In genomic region chr5:122723606-122724352, GRCh38 we compare ENCODE assay signal across 8 cellular contexts. TPM values are rescaled to one million over a fixed set of nuclear protein-coding genes. Genes with fewer than 3 reads are reported as not detected.
DNase-seq lines count a peak whose midpoint lies in the region; ATAC-seq and TF ChIP-seq lines count a peak whose summit lies in the region.

No MANE protein-coding gene starts in this region.

- peak; percentile 95 for ATAC-seq in HG03439 (IDR thresholded peaks at IDR 0.05; ENCODE audit: unreplicated experiment)
- no peak for ATAC-seq in naive thymus-derived CD4-positive, alpha-beta T cell

- H3K27ac Mint-ChIP-seq in naive thymus-derived CD4-positive, alpha-beta T cell: no peak overlapping the region

- no peak overlapping the region for H2AFZ ChIP-seq in fibroblast of lung (ENCODE audit: low read length)

- H3K4me2 ChIP-seq in fibroblast of lung (ENCODE audit: extremely low read depth, insufficient read depth, low read length): peak overlapping the region; percentile 32

- H3K27me3 ChIP-seq in fibroblast of lung (ENCODE audit: control insufficient read depth, insufficient read depth, low read length) (no peaks in the 10 kb centered on the region), uterus (no peaks in the 10 kb centered on the region)
- H3K27me3 ChIP-seq in naive thymus-derived CD4-positive, alpha-beta T cell (ENCODE audit: control insufficient read depth in 2 of 2, insufficient read depth in 2 of 2, low read length in 2 of 2): no peaks in the 10 kb centered on the region

- intact Hi-C loops in uterus (cut with DNase I; ENCODE audit: low total_unique reads): no loop called here
- intact Hi-C loops in naive thymus-derived CD4-positive, alpha-beta T cell (cut with micrococcal nuclease): no loop called here

- H3K9me3 ChIP-seq in fibroblast of lung (ENCODE audit: control insufficient read depth, insufficient read depth, low read depth, low read length): no peaks in the 10 kb centered on the region
- no peaks in the 10 kb centered on the region for H3K9me3 ChIP-seq in uterus
- H3K9me3 ChIP-seq in naive thymus-derived CD4-positive, alpha-beta T cell (ENCODE audit: control insufficient read depth in 2 of 3, low read length in 3 of 3): no peaks in the 10 kb centered on the region

- H3K9me3 Mint-ChIP-seq in naive thymus-derived CD4-positive, alpha-beta T cell: peaks cover 0 to 2% (median 0%) of the 10 kb centered on the region in 11 donors

- H3K27ac ChIP-seq in fibroblast of lung (ENCODE audit: insufficient read depth, low read length) (no peak overlapping the region), uterus (no peak overlapping the region)
- no peak overlapping the region for H3K27ac ChIP-seq in naive thymus-derived CD4-positive, alpha-beta T cell (ENCODE audit: low read depth, low read length)

- peaks cover 5 to 23% (median 16%) of the 10 kb centered on the region in 5 donors for H3K27me3 Mint-ChIP-seq in naive thymus-derived CD4-positive, alpha-beta T cell

- TF ChIP-seq CTCF in GM20000 (IDR thresholded peaks at IDR 0.05; ENCODE audit: extremely low read depth, missing control alignments) (no peak), fibroblast of lung (conservative IDR thresholded peaks at IDR 0.05 in 1 of 2, IDR thresholded peaks at IDR 0.05 in 1 of 2; ENCODE audit: low read depth in 1 of 2, low read length in 2 of 2) (no peak), uterus (IDR thresholded peaks at IDR 0.05) (no peak)

- TF ChIP-seq POLR2A in uterus (IDR thresholded peaks at IDR 0.05): no peak

- H3K36me3 Mint-ChIP-seq in naive thymus-derived CD4-positive, alpha-beta T cell: no peaks in the 10 kb centered on the region

- H3K4me1 ChIP-seq in fibroblast of lung (ENCODE audit: control insufficient read depth, extremely low read depth, insufficient read depth, low read length) (peaks cover 2% of the 10 kb centered on the region), uterus (no peaks in the 10 kb centered on the region)
- H3K4me1 ChIP-seq in naive thymus-derived CD4-positive, alpha-beta T cell (ENCODE audit: control insufficient read depth in 2 of 2, insufficient read depth in 2 of 2, low read length in 2 of 2): no peaks in the 10 kb centered on the region

- no peaks in the 10 kb centered on the region for H3K79me2 ChIP-seq in fibroblast of lung (ENCODE audit: control insufficient read depth, insufficient read depth, low read length)

- peaks cover 0 to 2% (median 0%) of the 10 kb centered on the region in 7 donors for H3K4me1 Mint-ChIP-seq in naive thymus-derived CD4-positive, alpha-beta T cell

- POLR2A ChIA-PET in naive thymus-derived CD4-positive, alpha-beta T cell (lab: Charles Lee): no interaction called here

- no peak overlapping the region for H3K4me3 Mint-ChIP-seq in naive thymus-derived CD4-positive, alpha-beta T cell

- no peaks in the 10 kb centered on the region for H4K20me1 ChIP-seq in fibroblast of lung (ENCODE audit: control insufficient read depth, extremely low read depth, insufficient read depth, low read length)

- H3K4me3 ChIP-seq in fibroblast of lung (replicated peaks in 1 of 4; ENCODE audit: control extremely low read depth in 1 of 4, insufficient read depth in 1 of 4, low read depth in 3 of 4, low read length in 4 of 4) (no peak overlapping the region), uterus (no peak overlapping the region)
- no peak overlapping the region for H3K4me3 ChIP-seq in naive thymus-derived CD4-positive, alpha-beta T cell (ENCODE audit: low read length)

- DNase-seq in GM03348 (ENCODE audit: low spot score) (peak; percentile 73), GM20000 (ENCODE audit: low spot score) (peak; percentile 62), fibroblast of lung (ENCODE audit: low read depth in 2 of 2) (peak; percentile 67 to 85), uterus (no peak), NCI-H2171 treated with DMSO at 0.1 percent for 48 hours (lab: John Stamatoyannopoulos, UW) (no peak), DMS153 (lab: John Stamatoyannopoulos, UW) (no peak)
- no peak for DNase-seq in naive thymus-derived CD4-positive, alpha-beta T cell

- H3K36me3 ChIP-seq in fibroblast of lung (ENCODE audit: control insufficient read depth, insufficient read depth, low read length): no peaks in the 10 kb centered on the region
- no peaks in the 10 kb centered on the region for H3K36me3 ChIP-seq in uterus
- H3K36me3 ChIP-seq in naive thymus-derived CD4-positive, alpha-beta T cell (ENCODE audit: control insufficient read depth in 2 of 3, insufficient read depth in 3 of 3, low read length in 3 of 3): no peaks in the 10 kb centered on the region

- no peak overlapping the region for H3K9ac ChIP-seq in fibroblast of lung (ENCODE audit: insufficient read depth, low read length)

- CTCF ChIA-PET in naive thymus-derived CD4-positive, alpha-beta T cell (lab: Charles Lee): no interaction called here

RNA-seq across cellular contexts. Expression of gene SNX2, which starts 51.1 kb away (rescaled TPM):
- total RNA-seq in fibroblast of lung (123 and 131 TPM in 2 replicates), uterus (100 to 1,000 TPM in 2 of 4 donors, 10 to 100 TPM in 2; 22.5 to 128 (median 99.6) TPM)
- 73.5 and 75.1 TPM in 2 replicates for polyA plus RNA-seq in fibroblast of lung
- 71.0 and 79.1 TPM in 2 replicates for polyA plus RNA-seq in fibroblast of lung (2012)
- polyA minus RNA-seq in fibroblast of lung (ENCODE audit: low replicate concordance): 27.4 and 29.8 TPM in 2 replicates
- total RNA-seq in naive thymus-derived CD4-positive, alpha-beta T cell: 10 to 100 TPM; 35.7 to 79.7 (median 49.5) TPM
- polyA plus RNA-seq in naive thymus-derived CD4-positive, alpha-beta T cell: 10 to 100 TPM; 74.6 to 98.6 TPM

Comparison
In these comparisons a context has a peak if more than half of its experiments do, and no peak if none do; other contexts are left out.
1. DNase-seq: peak in GM03348 (single experiment), GM20000 (single experiment) and fibroblast of lung (2 of 2); none in uterus (0 of 2), NCI-H2171 treated with DMSO at 0.1 percent for 48 hours (single experiment), DMS153 (single experiment) and naive thymus-derived CD4-positive, alpha-beta T cell (0 of 9).